In the genomic region with DNA sequence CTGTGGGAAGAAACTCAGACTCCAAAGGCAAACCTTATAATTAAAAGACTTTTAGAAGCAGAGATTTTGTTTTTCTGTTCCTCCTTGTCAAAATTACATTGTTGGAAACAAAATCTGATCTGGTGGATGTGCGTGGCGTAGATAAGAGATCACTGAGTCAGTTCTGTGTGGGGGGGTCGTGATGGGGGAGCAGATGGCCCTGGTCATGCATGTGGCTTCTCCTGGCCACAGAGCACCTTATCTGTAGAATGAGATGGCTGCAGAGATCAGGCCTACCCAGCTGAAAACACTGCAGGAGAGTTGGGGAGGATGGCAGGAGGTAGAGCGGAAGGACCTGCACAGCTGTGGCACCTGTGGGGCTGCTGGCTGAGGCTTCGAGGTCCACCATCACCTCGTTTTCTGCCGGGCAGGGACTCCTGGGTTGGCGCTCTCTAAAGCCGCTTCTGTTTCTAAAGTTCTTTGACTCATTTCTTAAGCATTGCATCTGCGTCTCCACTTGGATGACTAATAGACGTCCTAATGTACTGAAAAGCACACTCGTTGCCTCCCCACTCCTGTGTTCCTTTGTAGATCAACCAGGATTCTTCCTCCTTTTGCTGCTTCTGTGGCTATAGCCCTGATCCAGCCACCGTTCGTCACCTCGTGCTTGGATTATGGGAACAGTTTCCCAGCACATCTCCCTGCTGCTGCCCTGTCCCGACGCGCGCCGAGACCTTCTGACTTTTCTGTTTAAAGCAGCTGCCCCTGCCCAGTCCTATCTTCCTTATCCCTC, we compare ENCODE assay signal across 13 cellular contexts.
DNase-seq lines count a peak whose midpoint lies in the region; ATAC-seq and TF ChIP-seq lines count a peak whose summit lies in the region.
"Had no signal": no experiment of that assay in that cellular context is flagged by ENCODE, and none has a peak within 500 bp of the region (broad histone marks: within the 10 kb centered on the region; RNA-seq: fewer than 3 reads in every experiment).

No MANE protein-coding gene starts in this region.

- no peak for TF ChIP-seq RAD21 in IMR-90 (IDR thresholded peaks at IDR 0.05; ENCODE audit: low read length)

- intact Hi-C loops in IMR-90 (cut with micrococcal nuclease) = loop anchor here (2.0 kb wide), 1 partner anchor 30 kb away; no protein-coding TSS in a partner anchor

- H2AK9ac ChIP-seq in IMR-90 (replicated peaks; ENCODE audit: low read depth, low read length, poor library complexity) = peak overlapping the region; percentile 87

- peak; percentile 81 for TF ChIP-seq POLR2A in IMR-90 (IDR thresholded peaks at IDR 0.05; ENCODE audit: low read depth, low read length)

- peak overlapping the region; percentile 69 for H3K4me2 ChIP-seq in IMR-90 (ENCODE audit: low read depth, low read length)

- H3K14ac ChIP-seq in IMR-90 (replicated peaks; ENCODE audit: low read depth, low read length) = peak overlapping the region; percentile 82

- BruUV-seq in IMR-90 (replicated peaks; lab: Mats Ljungman, UMichigan) = no TSS peak

- peaks cover 61% of the 10 kb centered on the region for H3K4me1 Mint-ChIP-seq in brain

- H2BK20ac ChIP-seq in IMR-90 (ENCODE audit: low read depth, low read length) = peak overlapping the region; percentile 94

- ATAC-seq in IMR-90 (ENCODE audit: low read depth) = peak; percentile 81

- 3% methylated on average over 6 of the region's 20 CpGs; no CpG with 5 or more reads in 1 of the 2 experiments for WGBS in IMR-90 (ENCODE audit: extremely low coverage in 2 of 2, insufficient read length in 1 of 2), 2 experiments

- DNase-seq in AG04450 (ENCODE audit: low read depth, low spot score) (peak; percentile 76), IMR-90 (peak; percentile 97), kidney glomerular epithelial cell (lab: John Stamatoyannopoulos, UW) (peak; percentile 71), GOT3 (lab: John Stamatoyannopoulos, UW) (no peak), NCI-H2196 treated with DMSO at 0.1 percent for 48 hours (lab: John Stamatoyannopoulos, UW; ENCODE audit: unreplicated experiment) (no peak), cortex of kidney (lab: John Stamatoyannopoulos, UW) (no peak)
- DNase-seq in effector CD4-positive, alpha-beta T cell = no peak
- DNase-seq: CD4-positive, CD25-positive, alpha-beta regulatory T cell; hippocampal formation; NCI-H2171 had no signal

- H3K27ac ChIP-seq in AG04450 (ENCODE audit: low read depth, low read length) (peak overlapping the region; percentile 97), IMR-90 (ENCODE audit: insufficient read depth, low read length) (peak overlapping the region; percentile 92)
- H3K27ac ChIP-seq: ascending aorta, vagina had no signal

- no peaks in the 10 kb centered on the region for H3K36me3 ChIP-seq in IMR-90 (ENCODE audit: control insufficient read depth, insufficient read depth, low read length)
- H3K36me3 ChIP-seq: ascending aorta, vagina had no signal

- no peaks in the 10 kb centered on the region for H3K36me3 Mint-ChIP-seq in brain
- H3K36me3 Mint-ChIP-seq: CD4-positive, CD25-positive, alpha-beta regulatory T cell had no signal

- peaks cover 7% of the 10 kb centered on the region for H3K27me3 Mint-ChIP-seq in brain

- peak overlapping the region; percentile 49 for H3K56ac ChIP-seq in IMR-90 (ENCODE audit: extremely low read depth, insufficient read depth, low read length)

- no peaks in the 10 kb centered on the region for H3K9me3 ChIP-seq in AG04450 (ENCODE audit: control insufficient read depth, insufficient read depth, low read length)
- no peaks in the 10 kb centered on the region for H3K9me3 ChIP-seq in IMR-90 (ENCODE audit: control insufficient read depth, insufficient read depth, low read length)
- H3K9me3 ChIP-seq: ascending aorta, vagina had no signal

- peak overlapping the region; percentile 97 for H2BK5ac ChIP-seq in IMR-90 (ENCODE audit: low read depth, low read length, poor library complexity, severe bottlenecking)

- peak overlapping the region; percentile 82 for H4K91ac ChIP-seq in IMR-90 (ENCODE audit: insufficient read depth, low read depth, low read length)

- H4K8ac ChIP-seq in IMR-90 (ENCODE audit: low read depth in 2 of 2, low read length in 2 of 2) = peak overlapping the region; percentile 27 to 74

- POLR2A ChIA-PET in AG04450 (lab: Yijun Ruan, JAX) = interaction anchor here (0.6 kb wide), 1 partner anchor 15 kb away, joined by 3 read pairs; no protein-coding TSS in a partner anchor
- POLR2A ChIA-PET in IMR-90 (lab: Charles Lee; ENCODE audit: unreplicated experiment) = no interaction called here

- dilution Hi-C loops in IMR-90 (cut with HindIII; ENCODE audit: low sequenced_read_pairs, unreplicated experiment) = no loop called here

- peaks cover 11 to 48% of the 10 kb centered on the region in 2 experiments; a peak in 3 of 4 replicates for H3K79me1 ChIP-seq in IMR-90 (ENCODE audit: low read depth in 1 of 2, low read length in 2 of 2)

- H2BK120ac ChIP-seq in IMR-90 (ENCODE audit: low read depth, low read length) = peak overlapping the region; percentile 96

- CTCF ChIA-PET in AG04450 (lab: Charles Lee) = interaction anchor here (1.2 to 2.5 kb wide), 3 partner anchors 15 to 130 kb away, joined by 3 to 11 read pairs (median 3); no protein-coding TSS in a partner anchor
- CTCF ChIA-PET in IMR-90 (lab: Yijun Ruan, JAX) = interaction anchor here (1.4 kb wide), 1 partner anchor 32 kb away, joined by 3 read pairs; no protein-coding TSS in a partner anchor

- peak overlapping the region in 4 of 5 experiments; percentile 2 to 84 (median 50) for H3K27ac Mint-ChIP-seq in brain
- H3K27ac Mint-ChIP-seq: CD4-positive, CD25-positive, alpha-beta regulatory T cell had no signal

- H3K27me3 ChIP-seq in AG04450 (ENCODE audit: control insufficient read depth, insufficient read depth, low read length) = no peaks in the 10 kb centered on the region
- no peaks in the 10 kb centered on the region for H3K27me3 ChIP-seq in IMR-90 (ENCODE audit: control insufficient read depth, insufficient read depth, low read length)
- H3K27me3 ChIP-seq: ascending aorta, vagina had no signal

- peak overlapping the region; percentile 36; the same call in 1 of the 2 replicates for H3K9ac ChIP-seq in IMR-90 (ENCODE audit: low read depth, low read length)

- H4K5ac ChIP-seq in IMR-90 (ENCODE audit: low read depth, low read length) = peak overlapping the region; percentile 40; the same call in 1 of the 2 replicates

- no peak overlapping the region for H3K4me3 Mint-ChIP-seq in brain
- H3K4me3 Mint-ChIP-seq: CD4-positive, CD25-positive, alpha-beta regulatory T cell had no signal

- H2AFZ ChIP-seq in IMR-90 (replicated peaks; ENCODE audit: low read length, poor library complexity) = peak overlapping the region; percentile 83

- no peak for TF ChIP-seq CTCF in AG04450 (IDR thresholded peaks at IDR 0.05; ENCODE audit: low read depth, low read length)
- no peak for TF ChIP-seq CTCF in IMR-90 (conservative IDR thresholded peaks at IDR 0.05; ENCODE audit: low read depth, low read length)
- no peak for TF ChIP-seq CTCF in brain (conservative IDR thresholded peaks at IDR 0.05)

- H3K4me3 ChIP-seq in AG04450 (ENCODE audit: low read depth, low read length) = peak overlapping the region; percentile 13; the same call in 1 of the 2 replicates
- H3K4me3 ChIP-seq in IMR-90 (ENCODE audit: insufficient read depth, low read depth, low read length) = no peak overlapping the region
- H3K4me3 ChIP-seq: ascending aorta, vagina had no signal

- H3K9me1 ChIP-seq in IMR-90 (ENCODE audit: insufficient read depth, low read length) = peaks cover 36% of the 10 kb centered on the region

- H3K9me3 Mint-ChIP-seq in brain = no peaks in the 10 kb centered on the region

- H3K18ac ChIP-seq in IMR-90 (ENCODE audit: low read depth, low read length) = peak overlapping the region; percentile 78

- peak overlapping the region; percentile 75; the same call in 2 of the 3 replicates for H2BK15ac ChIP-seq in IMR-90 (ENCODE audit: low read depth, low read length)

- H3K4ac ChIP-seq in IMR-90 (ENCODE audit: low read depth, low read length) = peak overlapping the region; percentile 95

- peak overlapping the region; percentile 94 for H2AK5ac ChIP-seq in IMR-90 (ENCODE audit: low read depth, low read length)

- in situ Hi-C loops in IMR-90 (cut with MboI; ENCODE audit: low sequenced_read_pairs) = no loop called here

- H4K20me1 ChIP-seq in IMR-90 (ENCODE audit: insufficient read depth, low read length) = no peaks in the 10 kb centered on the region

- peaks cover 39% of the 10 kb centered on the region for H3K4me1 ChIP-seq in IMR-90 (ENCODE audit: control insufficient read depth, insufficient read depth, low read length)
- H3K4me1 ChIP-seq: ascending aorta had no signal

- H3K23ac ChIP-seq in IMR-90 (ENCODE audit: low read depth, low read length) = peak overlapping the region; percentile 36

TF ChIP-seq in IMR-90, 13 proteins besides CTCF, POLR2A, EP300 and RAD21 (continues in another document):
- TF ChIP-seq MAFK (IDR thresholded peaks at IDR 0.05; ENCODE audit: low read depth, low read length) = 0 out of 2 replicates have a peak, but pooled peaks have one; percentile 18
- peak; percentile 12 for TF ChIP-seq RCOR1 (IDR thresholded peaks at IDR 0.05; ENCODE audit: insufficient replicate concordance, low read length)
- no peak for TF ChIP-seq MXI1 (IDR thresholded peaks at IDR 0.05; ENCODE audit: borderline replicate concordance, low read depth, low read length)
- no peak for TF ChIP-seq CHD1 (IDR thresholded peaks at IDR 0.05; ENCODE audit: low read depth, low read length)
- TF ChIP-seq NFE2L2 (IDR thresholded peaks at IDR 0.05; ENCODE audit: low read depth, low read length) = 0 out of 2 replicates have a peak, but pooled peaks have one; percentile 34
- peak; percentile 18 for TF ChIP-seq MAZ (IDR thresholded peaks at IDR 0.05; ENCODE audit: borderline replicate concordance, low read depth, low read length)
- peak; percentile 54; the same call in 1 of the 2 replicates for TF ChIP-seq CEBPB (IDR thresholded peaks at IDR 0.05; ENCODE audit: low read depth, low read length)
- no peak for TF ChIP-seq USF2 (IDR thresholded peaks at IDR 0.05; ENCODE audit: low read depth, low read length)
- TF ChIP-seq SMC3 (IDR thresholded peaks at IDR 0.05; ENCODE audit: low read depth, low read length) = no peak
- TF ChIP-seq FOS (IDR thresholded peaks at IDR 0.05; ENCODE audit: low read depth, low read length) = peak; percentile 86
- no peak for TF ChIP-seq RFX5 (IDR thresholded peaks at IDR 0.05; ENCODE audit: low read depth, low read length)

Comparison
In these comparisons a context has a peak if more than half of its experiments do, and no peak if none do; other contexts are left out.
1. DNase-seq: peak in AG04450 (single experiment), IMR-90 (single experiment) and kidney glomerular epithelial cell (single experiment); none in effector CD4-positive, alpha-beta T cell (single experiment), GOT3 (single experiment), NCI-H2196 treated with DMSO at 0.1 percent for 48 hours (single experiment) and cortex of kidney (single experiment).